Comparison of ENCODE assay signal across 3 cellular contexts in the genomic region with DNA sequence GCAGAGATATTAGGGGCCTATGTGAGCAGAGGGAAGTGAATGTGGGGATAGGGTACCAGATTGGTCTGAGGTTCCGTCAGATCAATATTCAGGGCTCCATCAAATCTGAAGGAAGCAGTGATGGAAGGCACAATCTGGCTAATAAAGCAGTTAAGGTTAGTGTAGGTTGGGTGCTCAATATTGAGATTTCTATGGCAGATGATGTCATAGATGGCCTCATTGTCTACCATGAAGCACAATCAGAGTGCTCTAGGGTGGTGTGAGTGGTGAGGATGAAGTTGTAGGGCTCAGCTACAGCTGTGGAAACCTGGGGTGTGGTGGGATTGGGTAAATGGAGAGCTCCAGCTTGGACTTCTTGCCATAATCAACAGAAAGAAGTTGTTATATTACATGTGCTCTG.
TF ChIP-seq lines count a peak whose summit lies in the region.

No MANE protein-coding gene starts in this region.

TF ChIP-seq in HepG2, 621 proteins besides CTCF, POLR2A, EP300 and RAD21:
- TF ChIP-seq NKX3-1 (CRISPR knock-in tag; IDR thresholded peaks at IDR 0.05) (no peak), ATF7 (IDR thresholded peaks at IDR 0.05) (peak; percentile 77), ATF7 (CRISPR knock-in tag; IDR thresholded peaks at IDR 0.05) (no peak), TOPORS (CRISPR knock-in tag; IDR thresholded peaks at IDR 0.05) (no peak)
TF ChIP-seq in HepG2: peak in this region for 1.

TF ChIP-seq in HEK293, 187 proteins besides CTCF, POLR2A, EP300 and RAD21:
- TF ChIP-seq ZNF423 (tag by site-specific recombination; IDR thresholded peaks at IDR 0.05), result no peak
- TF ChIP-seq, protein P1, sequence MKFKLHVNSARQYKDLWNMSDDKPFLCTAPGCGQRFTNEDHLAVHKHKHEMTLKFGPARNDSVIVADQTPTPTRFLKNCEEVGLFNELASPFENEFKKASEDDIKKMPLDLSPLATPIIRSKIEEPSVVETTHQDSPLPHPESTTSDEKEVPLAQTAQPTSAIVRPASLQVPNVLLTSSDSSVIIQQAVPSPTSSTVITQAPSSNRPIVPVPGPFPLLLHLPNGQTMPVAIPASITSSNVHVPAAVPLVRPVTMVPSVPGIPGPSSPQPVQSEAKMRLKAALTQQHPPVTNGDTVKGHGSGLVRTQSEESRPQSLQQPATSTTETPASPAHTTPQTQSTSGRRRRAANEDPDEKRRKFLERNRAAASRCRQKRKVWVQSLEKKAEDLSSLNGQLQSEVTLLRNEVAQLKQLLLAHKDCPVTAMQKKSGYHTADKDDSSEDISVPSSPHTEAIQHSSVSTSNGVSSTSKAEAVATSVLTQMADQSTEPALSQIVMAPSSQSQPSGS (tag by site-specific recombination; IDR thresholded peaks at IDR 0.05; ENCODE audit: low read depth), result peak; percentile 62

TF ChIP-seq in K562, 482 proteins besides CTCF, POLR2A, EP300 and RAD21:
- no peak for TF ChIP-seq ZNF24 (IDR thresholded peaks at IDR 0.05)
- TF ChIP-seq, protein P2, sequence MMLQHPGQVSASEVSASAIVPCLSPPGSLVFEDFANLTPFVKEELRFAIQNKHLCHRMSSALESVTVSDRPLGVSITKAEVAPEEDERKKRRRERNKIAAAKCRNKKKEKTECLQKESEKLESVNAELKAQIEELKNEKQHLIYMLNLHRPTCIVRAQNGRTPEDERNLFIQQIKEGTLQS (IDR thresholded peaks at IDR 0.05), result 0 out of 2 replicates have a peak, but pooled peaks have one; percentile 12
- TF ChIP-seq, protein P2 (CRISPR knock-in tag; conservative IDR thresholded peaks at IDR 0.05), result no peak
